In the genomic region with DNA sequence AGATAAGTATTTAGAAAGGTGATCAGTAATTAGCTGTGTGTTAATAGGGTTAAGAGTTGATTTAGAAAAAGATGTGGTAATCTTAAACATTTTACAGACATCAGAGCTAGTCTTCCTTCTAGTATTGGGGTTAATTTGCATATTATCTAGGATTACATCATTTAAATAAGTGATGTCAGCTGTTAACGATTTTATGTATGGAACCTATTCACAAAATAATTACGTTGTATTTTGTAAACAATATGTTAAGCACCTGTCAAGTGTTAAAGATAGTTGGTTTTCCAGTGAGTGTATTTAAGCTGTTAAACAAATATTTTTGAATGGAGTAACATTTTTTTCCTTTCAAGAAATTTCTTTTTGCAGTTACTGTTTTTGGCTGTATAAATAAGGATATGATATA, we compare ENCODE assay signal across 1 cellular context.
TF ChIP-seq lines count a peak whose summit lies in the region.

No MANE protein-coding gene starts in this region.

TF ChIP-seq in H1, 55 proteins besides CTCF, POLR2A, EP300 and RAD21:
- no peak for TF ChIP-seq SP2 (IDR thresholded peaks at IDR 0.05; ENCODE audit: low read length)
- TF ChIP-seq NRF1 (IDR thresholded peaks at IDR 0.05; ENCODE audit: low read depth, low read length), result no peak
- TF ChIP-seq, protein P1, sequence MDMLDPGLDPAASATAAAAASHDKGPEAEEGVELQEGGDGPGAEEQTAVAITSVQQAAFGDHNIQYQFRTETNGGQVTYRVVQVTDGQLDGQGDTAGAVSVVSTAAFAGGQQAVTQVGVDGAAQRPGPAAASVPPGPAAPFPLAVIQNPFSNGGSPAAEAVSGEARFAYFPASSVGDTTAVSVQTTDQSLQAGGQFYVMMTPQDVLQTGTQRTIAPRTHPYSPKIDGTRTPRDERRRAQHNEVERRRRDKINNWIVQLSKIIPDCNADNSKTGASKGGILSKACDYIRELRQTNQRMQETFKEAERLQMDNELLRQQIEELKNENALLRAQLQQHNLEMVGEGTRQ (IDR thresholded peaks at IDR 0.05; ENCODE audit: low read length), result no peak
- no peak for TF ChIP-seq POLR2AphosphoS5 (IDR thresholded peaks at IDR 0.05; ENCODE audit: low read depth, low read length)
- no peak for TF ChIP-seq JUN (IDR thresholded peaks at IDR 0.05; ENCODE audit: low read depth, low read length)
- TF ChIP-seq YY1 (IDR thresholded peaks at IDR 0.05; ENCODE audit: low read depth, low read length), result no peak
- TF ChIP-seq CBX8 (IDR thresholded peaks at IDR 0.05; ENCODE audit: borderline replicate concordance, low read depth, low read length), result no peak
- no peak for TF ChIP-seq TAF7 (optimal IDR thresholded peaks at IDR 0.05; ENCODE audit: borderline replicate concordance, low read depth, low read length)
- no peak for TF ChIP-seq SUZ12 (IDR thresholded peaks at IDR 0.05; ENCODE audit: low read length)
- TF ChIP-seq HDAC2 (IDR thresholded peaks at IDR 0.05; ENCODE audit: borderline replicate concordance in 1 of 2, low read depth in 2 of 2, low read length in 2 of 2), result no peak
- TF ChIP-seq MAX (IDR thresholded peaks at IDR 0.05), result no peak
- no peak for TF ChIP-seq TEAD4 (IDR thresholded peaks at IDR 0.05; ENCODE audit: low read depth, low read length)
- TF ChIP-seq, protein P2, sequence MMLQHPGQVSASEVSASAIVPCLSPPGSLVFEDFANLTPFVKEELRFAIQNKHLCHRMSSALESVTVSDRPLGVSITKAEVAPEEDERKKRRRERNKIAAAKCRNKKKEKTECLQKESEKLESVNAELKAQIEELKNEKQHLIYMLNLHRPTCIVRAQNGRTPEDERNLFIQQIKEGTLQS (IDR thresholded peaks at IDR 0.05; ENCODE audit: insufficient read depth, low read depth, low read length), result no peak
- TF ChIP-seq RNF2 (IDR thresholded peaks at IDR 0.05; ENCODE audit: borderline replicate concordance, low read depth, low read length, missing control alignments, poor library complexity, severe bottlenecking), result no peak
- TF ChIP-seq RXRA (IDR thresholded peaks at IDR 0.05; ENCODE audit: insufficient read depth, low read depth, low read length), result no peak
- TF ChIP-seq KDM4A (IDR thresholded peaks at IDR 0.05; ENCODE audit: low read depth, low read length, severe bottlenecking), result no peak
- TF ChIP-seq GABPA (IDR thresholded peaks at IDR 0.05; ENCODE audit: borderline replicate concordance, insufficient read depth, low read length), result no peak
- no peak for TF ChIP-seq EZH2 (IDR thresholded peaks at IDR 0.05; ENCODE audit: low read depth, low read length, severe bottlenecking)
- no peak for TF ChIP-seq E2F6 (IDR thresholded peaks at IDR 0.05)
- no peak for TF ChIP-seq TCF12 (IDR thresholded peaks at IDR 0.05; ENCODE audit: low read depth, low read length)
